In the genomic region with DNA sequence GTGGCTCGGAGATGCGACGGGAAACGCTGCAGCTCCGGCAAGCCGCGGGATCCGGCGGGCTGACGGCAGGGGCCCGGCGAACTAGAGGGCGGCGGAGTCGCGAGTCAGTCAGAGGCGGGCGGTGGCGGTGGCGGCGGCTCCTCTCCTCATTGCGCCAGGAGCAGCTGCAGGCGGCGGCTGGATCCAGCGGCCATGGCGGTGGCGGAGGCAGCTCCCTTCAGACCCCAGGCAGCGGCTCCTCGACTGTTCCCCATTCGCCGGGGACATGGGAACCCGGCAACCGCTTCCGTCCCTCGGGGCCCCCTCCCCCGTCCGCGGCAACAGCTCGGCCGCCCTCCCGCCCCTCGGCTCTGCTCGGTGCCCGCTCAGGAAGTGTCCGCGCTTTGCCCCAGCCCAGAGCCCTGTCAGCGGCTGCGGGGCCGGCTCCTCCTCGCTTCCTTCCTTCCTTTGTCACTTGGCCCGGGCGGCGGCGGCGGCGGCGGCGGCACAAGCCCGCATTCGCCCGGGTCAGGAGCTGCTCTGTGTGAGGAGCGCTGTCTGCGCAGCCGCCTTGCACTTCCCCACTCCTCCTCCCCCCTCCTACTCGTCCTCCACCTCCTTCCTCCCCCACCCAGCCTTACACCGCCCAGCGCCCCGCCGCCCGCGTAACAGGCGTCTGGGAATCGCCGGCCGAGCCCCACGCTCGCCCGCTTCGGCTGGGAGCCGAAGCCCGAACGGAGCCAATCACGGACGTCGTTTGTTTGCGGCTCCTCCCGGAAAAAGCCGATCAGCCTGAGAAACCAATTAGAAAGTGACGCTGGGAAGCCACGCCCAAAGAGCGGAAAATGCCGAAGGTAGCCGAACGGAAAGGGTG, we compare ENCODE assay signal across 8 cellular contexts. TPM values are rescaled to one million over a fixed set of nuclear protein-coding genes. Genes with fewer than 3 reads are reported as not detected.
DNase-seq lines count a peak whose midpoint lies in the region; ATAC-seq and TF ChIP-seq lines count a peak whose summit lies in the region.

A gene (minus strand): TSS at position 525 of the 853 bp plus-strand sequence. CDS start 1,013 bp downstream, outside the sequence.

- peaks cover 17 to 18% of the 10 kb centered on the region in 2 donors for H3K4me1 ChIP-seq in duodenal mucosa (ENCODE audit: control insufficient read depth in 1 of 2, insufficient read depth in 2 of 2, low read length in 2 of 2)
- peaks cover 0 to 7% of the 10 kb centered on the region in 2 donors for H3K4me1 ChIP-seq in lung (ENCODE audit: control insufficient read depth in 2 of 2, insufficient read depth in 2 of 2, low read length in 2 of 2)

- POLR2A ChIA-PET in activated CD4-positive, alpha-beta memory T cell treated with anti-CD3 and anti-CD28 coated beads, Interleukin-2, amount 10 ng/mL, durations not matched to agents 7 days and 5 days (lab: Charles Lee): interaction anchor here (0.7 to 4.6 kb wide), 27 partner anchors 10 to 800 kb away, joined by 3 to 79 read pairs (median 4); a partner anchor contains a TSS

- 1% methylated on average over 77 to 94 of the region's 94 CpGs for WGBS in lung, 2 donors

- ATAC-seq in HG03025 (IDR thresholded peaks at IDR 0.05; ENCODE audit: low FRiP score, unreplicated experiment) (peak; percentile 4), lung (ENCODE audit: insufficient read depth, low FRiP score) (peak; percentile 81)

- DNase-seq in SIG-M5 treated with dmso at 0.1 percent for 504 hours (lab: John Stamatoyannopoulos, UW; ENCODE audit: unreplicated experiment) (peak; percentile 81), SIG-M5 (lab: John Stamatoyannopoulos, UW) (no peak), NCI-H2227 treated with DMSO at 0.1 percent for 48 hours (lab: John Stamatoyannopoulos, UW) (peak; percentile 58), lung (ENCODE audit: low spot score) (peak; percentile 77)
- DNase-seq in activated CD4-positive, alpha-beta memory T cell treated with anti-CD3 and anti-CD28 coated beads, Interleukin-2, amount 10 ng/mL, durations not matched to agents 7 days and 5 days: peak; percentile 81
- peak; percentile 93 for DNase-seq in stimulated activated CD8-positive, alpha-beta memory T cell treated with anti-CD3 and anti-CD28 coated beads, Interleukin-12 subunit alpha, Interleukin-12 subunit beta, amount 100 ng/mL, for 24 hours (ENCODE audit: extremely low read depth)

- H3K9me3 Mint-ChIP-seq in activated CD4-positive, alpha-beta memory T cell treated with anti-CD3 and anti-CD28 coated beads, Interleukin-2, amount 10 ng/mL, durations not matched to agents 7 days and 5 days: no peaks in the 10 kb centered on the region

- H3K27ac ChIP-seq in duodenal mucosa (ENCODE audit: low read depth, low read length) (peak within 1 kb of the TSS; percentile 100), lung (ENCODE audit: low read depth in 1 of 2, low read length in 1 of 2) (peak within 1 kb of the TSS; percentile 99 to 100)

- CTCF ChIA-PET in activated CD4-positive, alpha-beta memory T cell treated with anti-CD3 and anti-CD28 coated beads, Interleukin-2, amount 10 ng/mL, durations not matched to agents 7 days and 5 days (lab: Charles Lee): interaction anchor here (1.9 to 2.5 kb wide), 2 partner anchors 202 to 323 kb away, joined by 9 read pairs; no protein-coding TSS in a partner anchor

- H3K27me3 Mint-ChIP-seq in activated CD4-positive, alpha-beta memory T cell treated with anti-CD3 and anti-CD28 coated beads, Interleukin-2, amount 10 ng/mL, durations not matched to agents 7 days and 5 days: no peaks in the 10 kb centered on the region

- H3K4me1 Mint-ChIP-seq in activated CD4-positive, alpha-beta memory T cell treated with anti-CD3 and anti-CD28 coated beads, Interleukin-2, amount 10 ng/mL, durations not matched to agents 7 days and 5 days: peaks cover 25% of the 10 kb centered on the region

- no peaks in the 10 kb centered on the region for H3K36me3 ChIP-seq in duodenal mucosa (ENCODE audit: control insufficient read depth in 1 of 2, insufficient read depth in 2 of 2, low read length in 2 of 2)
- no peaks in the 10 kb centered on the region for H3K36me3 ChIP-seq in lung (ENCODE audit: control insufficient read depth in 2 of 2, insufficient read depth in 2 of 2, low read length in 2 of 2)

- H3K4me3 Mint-ChIP-seq in activated CD4-positive, alpha-beta memory T cell treated with anti-CD3 and anti-CD28 coated beads, Interleukin-2, amount 10 ng/mL, durations not matched to agents 7 days and 5 days: no peak within 1 kb of the TSS

- H3K9me3 ChIP-seq in duodenal mucosa (ENCODE audit: control insufficient read depth in 1 of 2, low read length in 2 of 2) (no peaks in the 10 kb centered on the region), lung (ENCODE audit: control insufficient read depth in 2 of 2, insufficient read depth in 1 of 2, low read length in 1 of 2) (no peaks in the 10 kb centered on the region)

- H3K27me3 ChIP-seq in duodenal mucosa (ENCODE audit: control insufficient read depth in 1 of 2, insufficient read depth in 2 of 2, low read length in 2 of 2): no peaks in the 10 kb centered on the region
- no peaks in the 10 kb centered on the region for H3K27me3 ChIP-seq in lung (ENCODE audit: control insufficient read depth, insufficient read depth)

- no peak within 1 kb of the TSS for H3K27ac Mint-ChIP-seq in activated CD4-positive, alpha-beta memory T cell treated with anti-CD3 and anti-CD28 coated beads, Interleukin-2, amount 10 ng/mL, durations not matched to agents 7 days and 5 days

- H3K4me3 ChIP-seq in duodenal mucosa (ENCODE audit: low read depth in 1 of 2, low read length in 2 of 2) (peak within 1 kb of the TSS; percentile 82 to 89), lung (peak within 1 kb of the TSS; percentile 81)

- H3K36me3 Mint-ChIP-seq in activated CD4-positive, alpha-beta memory T cell treated with anti-CD3 and anti-CD28 coated beads, Interleukin-2, amount 10 ng/mL, durations not matched to agents 7 days and 5 days (ENCODE audit: low read depth): peaks cover 19% of the 10 kb centered on the region

- H3K9ac ChIP-seq in duodenal mucosa (ENCODE audit: low read depth in 1 of 2, low read length in 2 of 2): peak within 1 kb of the TSS; percentile 98 to 99

- no peak for TF ChIP-seq CTCF in lung (IDR thresholded peaks at IDR 0.05; ENCODE audit: control extremely low read depth, extremely low read depth)

RNA-seq across cellular contexts. Expression of the gene that starts here (rescaled TPM):
- 10 to 100 TPM; 35.6 to 37.2 TPM for total RNA-seq in activated CD4-positive, alpha-beta memory T cell treated with anti-CD3 and anti-CD28 coated beads, Interleukin-2, amount 10 ng/mL, durations not matched to agents 7 days and 5 days
- 10 to 100 TPM; 43.4 to 64.9 TPM for total RNA-seq in lung
- polyA plus RNA-seq in lung: 10 to 100 TPM; 11.0 to 17.8 TPM
